Comparison of ENCODE assay signal across 8 cellular contexts in the genomic region with DNA sequence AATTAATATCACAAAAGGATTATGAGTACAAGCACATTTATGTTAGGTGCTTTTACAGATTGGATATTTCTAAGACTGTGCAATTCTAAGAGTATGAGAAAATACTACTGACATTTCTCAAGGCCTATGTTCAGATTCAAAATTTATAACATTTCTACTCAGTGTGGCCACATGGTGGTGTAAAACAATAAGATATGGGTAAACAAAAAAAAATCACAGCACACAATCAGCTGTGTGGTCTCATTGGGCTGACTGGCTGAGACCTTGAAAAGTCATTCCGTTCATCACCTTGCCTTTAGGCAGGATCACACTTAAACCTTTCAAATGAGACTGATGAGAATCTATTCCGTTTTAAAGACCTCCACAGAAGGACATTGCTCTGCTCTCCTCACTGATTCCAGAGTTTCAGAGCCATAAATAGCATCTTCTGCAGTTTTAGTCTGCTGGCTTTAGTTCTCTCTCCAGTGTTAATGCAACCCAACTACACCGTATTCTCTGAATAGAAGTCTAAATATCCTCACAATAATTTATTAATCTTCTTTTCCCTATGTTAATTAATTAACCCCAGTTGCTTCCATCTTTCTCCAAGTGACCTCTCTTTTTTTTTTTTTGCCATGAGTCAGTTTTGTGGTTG.
DNase-seq lines count a peak whose midpoint lies in the region; ATAC-seq, FAIRE-seq and TF ChIP-seq lines count a peak whose summit lies in the region.
"Had no signal": no experiment of that assay in that cellular context is flagged by ENCODE, and none has a peak within 500 bp of the region (broad histone marks: within the 10 kb centered on the region; RNA-seq: fewer than 3 reads in every experiment).

No MANE protein-coding gene starts in this region.

- H3K9me1 ChIP-seq in K562 (ENCODE audit: control insufficient read depth, insufficient read depth, low read length) = no peaks in the 10 kb centered on the region

- no peaks in the 10 kb centered on the region for H3K9me3 ChIP-seq in K562 (replicated peaks; ENCODE audit: control insufficient read depth, insufficient read depth, low read depth, low read length)

- BruUV-seq in K562 (replicated peaks; lab: Mats Ljungman, UMichigan) = no TSS peak

- H2AFZ ChIP-seq in K562 (ENCODE audit: low read depth, low read length) = no peak overlapping the region

- H3K36me3 ChIP-seq in GM06990 (ENCODE audit: control insufficient read depth, insufficient read depth, low read length) (no peaks in the 10 kb centered on the region), K562 (ENCODE audit: control insufficient read depth, insufficient read depth, low read length) (no peaks in the 10 kb centered on the region)

- FAIRE-seq in K562 (lab: Jason Lieb, UNC) = peak; percentile 82

- DNase-seq in GM06990 (ENCODE audit: extremely low read depth, insufficient read length) (no peak), M059J (ENCODE audit: low read depth) (peak; percentile 24), K562 (ENCODE audit: extremely low read depth in 1 of 4, low spot score in 3 of 4) (peak; percentile 22 to 49 (median 29)), middle frontal gyrus (ENCODE audit: extremely low spot score, low spot score) (peak; percentile 34), left lobe of liver (ENCODE audit: low spot score) (no peak), left colon (no peak)
- DNase-seq in activated CD4-positive, alpha-beta T cell treated with anti-CD3 and anti-CD28 coated beads, Interleukin-2, amount 50 U/mL, for 1 hour = no peak
- DNase-seq: activated CD4-positive, alpha-beta T cell treated with anti-CD3 and anti-CD28 coated beads for 36 hours had no signal

- ATAC-seq in K562 = peak; percentile 68
- ATAC-seq in left lobe of liver = no peak
- ATAC-seq in left colon = no peak
- ATAC-seq: activated CD4-positive, alpha-beta T cell treated with anti-CD3 and anti-CD28 coated beads for 36 hours had no signal

- H3K4me1 ChIP-seq in K562 (replicated peaks in 1 of 2; ENCODE audit: control insufficient read depth in 2 of 2, insufficient read depth in 2 of 2, low read length in 2 of 2) = no peaks in the 10 kb centered on the region

- H3K27ac ChIP-seq in K562 (ENCODE audit: extremely low read depth, low read depth, low read length) = no peak overlapping the region

- TF ChIP-seq POLR2A in K562 (conservative IDR thresholded peaks at IDR 0.05) = no peak

- H3K9ac ChIP-seq in K562 (ENCODE audit: insufficient read depth in 1 of 2, low read depth in 2 of 2, low read length in 2 of 2) = no peak overlapping the region

- in situ Hi-C loops in K562 (cut with MboI) = loop anchor here (10.0 kb wide), 2 partner anchors 62 to 292 kb away; no protein-coding TSS in a partner anchor

- H3K4me2 ChIP-seq in K562 (ENCODE audit: insufficient read depth, low read length) = no peak overlapping the region

- peak; percentile 80 to 89 for TF ChIP-seq RAD21 in K562 (CRISPR knock-in tag; conservative IDR thresholded peaks at IDR 0.05 in 1 of 2, IDR thresholded peaks at IDR 0.05 in 1 of 2)

- no peaks in the 10 kb centered on the region for H4K20me1 ChIP-seq in K562 (replicated peaks; ENCODE audit: control insufficient read depth, insufficient read depth, low read length)

- no peaks in the 10 kb centered on the region for H3K27me3 ChIP-seq in GM06990 (replicated peaks; ENCODE audit: control insufficient read depth, insufficient read depth, low read length)
- no peaks in the 10 kb centered on the region for H3K27me3 ChIP-seq in K562 (ENCODE audit: control insufficient read depth in 2 of 2, insufficient read depth in 2 of 2, low read length in 2 of 2)

- intact Hi-C loops in K562 (cut with micrococcal nuclease) (loop anchor here (10.0 kb wide), 1 partner anchor 882 kb away; no protein-coding TSS in a partner anchor), left colon (cut with DNase I, micrococcal nuclease) (no loop called here)

- WGBS in K562 (ENCODE audit: insufficient coverage, low coverage, missing lambda C conversion rate) = 5% methylated on average over 3 of the region's 3 CpGs

- POLR2A ChIA-PET in K562 (lab: Yijun Ruan, JAX) = no interaction called here

- TF ChIP-seq EP300 in K562 (IDR thresholded peaks at IDR 0.05; ENCODE audit: low read length) = no peak

- H3K79me2 ChIP-seq in K562 (ENCODE audit: control insufficient read depth, insufficient read depth, low read length) = no peaks in the 10 kb centered on the region

- CTCF ChIA-PET in K562 (lab: Yijun Ruan, JAX; ENCODE audit: low intra/inter-chr PET ratio) = no interaction called here

- H3K4me3 ChIP-seq in GM06990 (replicated peaks; ENCODE audit: low read depth, low read length) (no peak overlapping the region), K562 (no peak overlapping the region)

- TF ChIP-seq CTCF in GM06990 (IDR thresholded peaks at IDR 0.05; ENCODE audit: insufficient read depth, low read length, poor library complexity, severe bottlenecking) = peak; percentile 14
- peak; percentile 29 to 66 (median 42); a peak in 4 of 6 replicates for TF ChIP-seq CTCF in K562 (IDR thresholded peaks at IDR 0.05 in 2 of 3, conservative IDR thresholded peaks at IDR 0.05 in 1 of 3; ENCODE audit: insufficient read depth in 2 of 3, low read depth in 1 of 3, low read length in 3 of 3)

TF ChIP-seq in K562, 482 proteins besides CTCF, POLR2A, EP300 and RAD21 (continues in another document):
- no peak for TF ChIP-seq ZNF175 (CRISPR knock-in tag; IDR thresholded peaks at IDR 0.05; ENCODE audit: low read depth)
- TF ChIP-seq, protein P1, sequence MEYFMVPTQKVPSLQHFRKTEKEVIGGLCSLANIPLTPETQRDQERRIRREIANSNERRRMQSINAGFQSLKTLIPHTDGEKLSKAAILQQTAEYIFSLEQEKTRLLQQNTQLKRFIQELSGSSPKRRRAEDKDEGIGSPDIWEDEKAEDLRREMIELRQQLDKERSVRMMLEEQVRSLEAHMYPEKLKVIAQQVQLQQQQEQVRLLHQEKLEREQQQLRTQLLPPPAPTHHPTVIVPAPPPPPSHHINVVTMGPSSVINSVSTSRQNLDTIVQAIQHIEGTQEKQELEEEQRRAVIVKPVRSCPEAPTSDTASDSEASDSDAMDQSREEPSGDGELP (CRISPR knock-in tag; IDR thresholded peaks at IDR 0.05; ENCODE audit: borderline replicate concordance) = peak; percentile 50; the same call in 1 of the 2 replicates
- TF ChIP-seq, protein P2, sequence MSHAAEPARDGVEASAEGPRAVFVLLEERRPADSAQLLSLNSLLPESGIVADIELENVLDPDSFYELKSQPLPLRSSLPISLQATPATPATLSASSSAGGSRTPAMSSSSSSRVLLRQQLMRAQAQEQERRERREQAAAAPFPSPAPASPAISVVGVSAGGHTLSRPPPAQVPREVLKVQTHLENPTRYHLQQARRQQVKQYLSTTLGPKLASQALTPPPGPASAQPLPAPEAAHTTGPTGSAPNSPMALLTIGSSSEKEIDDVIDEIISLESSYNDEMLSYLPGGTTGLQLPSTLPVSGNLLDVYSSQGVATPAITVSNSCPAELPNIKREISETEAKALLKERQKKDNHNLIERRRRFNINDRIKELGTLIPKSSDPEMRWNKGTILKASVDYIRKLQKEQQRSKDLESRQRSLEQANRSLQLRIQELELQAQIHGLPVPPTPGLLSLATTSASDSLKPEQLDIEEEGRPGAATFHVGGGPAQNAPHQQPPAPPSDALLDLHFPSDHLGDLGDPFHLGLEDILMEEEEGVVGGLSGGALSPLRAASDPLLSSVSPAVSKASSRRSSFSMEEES (CRISPR knock-in tag; IDR thresholded peaks at IDR 0.05) = no peak
- TF ChIP-seq PHF21A (IDR thresholded peaks at IDR 0.05; ENCODE audit: borderline replicate concordance, low read depth) = peak; percentile 83; the same call in 1 of the 2 replicates
- TF ChIP-seq KDM1A (IDR thresholded peaks at IDR 0.05) = peak; percentile 78 to 82
- peak; percentile 83 for TF ChIP-seq DACH1 (IDR thresholded peaks at IDR 0.05; ENCODE audit: partially characterized antibody)
- peak; percentile 60 to 87 for TF ChIP-seq RCOR1 (IDR thresholded peaks at IDR 0.05; ENCODE audit: borderline replicate concordance in 1 of 2, low read depth in 2 of 2, low read length in 2 of 2)
- no peak for TF ChIP-seq ZNF696 (CRISPR knock-in tag; conservative IDR thresholded peaks at IDR 0.05)
- TF ChIP-seq SOX6 (IDR thresholded peaks at IDR 0.05) = peak; percentile 31; the same call in 1 of the 2 replicates
- no peak for TF ChIP-seq JUNB (CRISPR knock-in tag; conservative IDR thresholded peaks at IDR 0.05)
- TF ChIP-seq, protein P3, sequence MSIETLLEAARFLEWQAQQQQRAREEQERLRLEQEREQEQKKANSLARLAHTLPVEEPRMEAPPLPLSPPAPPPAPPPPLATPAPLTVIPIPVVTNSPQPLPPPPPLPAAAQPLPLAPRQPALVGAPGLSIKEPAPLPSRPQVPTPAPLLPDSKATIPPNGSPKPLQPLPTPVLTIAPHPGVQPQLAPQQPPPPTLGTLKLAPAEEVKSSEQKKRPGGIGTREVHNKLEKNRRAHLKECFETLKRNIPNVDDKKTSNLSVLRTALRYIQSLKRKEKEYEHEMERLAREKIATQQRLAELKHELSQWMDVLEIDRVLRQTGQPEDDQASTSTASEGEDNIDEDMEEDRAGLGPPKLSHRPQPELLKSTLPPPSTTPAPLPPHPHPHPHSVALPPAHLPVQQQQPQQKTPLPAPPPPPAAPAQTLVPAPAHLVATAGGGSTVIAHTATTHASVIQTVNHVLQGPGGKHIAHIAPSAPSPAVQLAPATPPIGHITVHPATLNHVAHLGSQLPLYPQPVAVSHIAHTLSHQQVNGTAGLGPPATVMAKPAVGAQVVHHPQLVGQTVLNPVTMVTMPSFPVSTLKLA (conservative IDR thresholded peaks at IDR 0.05) = 0 out of 4 replicates have a peak, but pooled peaks of 1 of the 2 experiments have one; percentile 22
- no peak for TF ChIP-seq HNRNPUL1 (IDR thresholded peaks at IDR 0.05; ENCODE audit: low read length)
- TF ChIP-seq ZNF384 (IDR thresholded peaks at IDR 0.05; ENCODE audit: low read depth, low read length) = peak; percentile 68; the same call in 1 of the 2 replicates
- peak; percentile 70 for TF ChIP-seq SMC3 (conservative IDR thresholded peaks at IDR 0.05; ENCODE audit: insufficient read depth, low read depth, low read length)
- no peak for TF ChIP-seq GTF2A2 (tag; IDR thresholded peaks at IDR 0.05)
- 0 out of 2 replicates have a peak, but pooled peaks have one; percentile 49 for TF ChIP-seq CC2D1A (IDR thresholded peaks at IDR 0.05)

Comparison
In these comparisons a context has a peak if more than half of its experiments do, and no peak if none do; other contexts are left out.
1. DNase-seq: peak in M059J (single experiment), K562 (4 of 4) and middle frontal gyrus (single experiment); none in GM06990 (single experiment), left lobe of liver (single experiment), left colon (0 of 2) and activated CD4-positive, alpha-beta T cell treated with anti-CD3 and anti-CD28 coated beads, Interleukin-2, amount 50 U/mL, for 1 hour (single experiment).